10 cellular contexts compared by ENCODE assay signal in the genomic region with DNA sequence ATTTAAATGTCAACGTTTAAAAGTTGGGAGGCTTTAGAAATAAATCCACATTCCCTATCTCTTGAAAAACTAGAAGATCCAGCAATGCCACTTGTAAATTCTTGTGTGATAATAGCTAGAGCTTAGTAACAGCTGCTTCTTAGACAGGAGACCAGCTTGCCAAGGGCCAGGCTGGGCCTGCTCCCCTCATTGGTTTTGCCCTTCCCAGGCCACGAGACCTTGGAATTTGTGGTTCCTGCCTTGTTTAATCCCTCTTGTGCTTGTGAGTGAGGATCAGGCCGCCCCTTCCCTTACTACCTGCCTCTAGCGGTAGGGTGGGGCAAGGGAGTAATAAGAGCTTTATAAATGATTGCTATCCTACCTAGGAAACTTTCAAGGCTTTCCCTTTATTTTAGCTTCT.
DNase-seq lines count a peak whose midpoint lies in the region; FAIRE-seq and TF ChIP-seq lines count a peak whose summit lies in the region.
"Had no signal": no experiment of that assay in that cellular context is flagged by ENCODE, and none has a peak within 500 bp of the region (broad histone marks: within the 10 kb centered on the region; RNA-seq: fewer than 3 reads in every experiment).

No MANE protein-coding gene starts in this region.

- H3K4me1 ChIP-seq in endothelial cell of umbilical vein (ENCODE audit: control insufficient read depth, extremely low read depth, insufficient read depth, low read length) (no peaks in the 10 kb centered on the region), mucosa of rectum (ENCODE audit: control insufficient read depth in 2 of 2, insufficient read depth in 2 of 2, low read length in 2 of 2) (peaks cover 6 to 7% of the 10 kb centered on the region in 2 donors)

- no peaks in the 10 kb centered on the region for H3K79me2 ChIP-seq in endothelial cell of umbilical vein (ENCODE audit: control insufficient read depth, insufficient read depth, low read length)

- H3K27ac ChIP-seq in endothelial cell of umbilical vein (ENCODE audit: insufficient read depth, low read depth, low read length) (no peak overlapping the region), mucosa of rectum (ENCODE audit: low read depth in 2 of 2, low read length in 2 of 2) (peak overlapping the region; percentile 32 to 48)

- dilution Hi-C loops in endothelial cell of umbilical vein (cut with MboI; ENCODE audit: extremely low pct_ligation_motif_present, low sequenced_read_pairs) = no loop called here

- no peak for FAIRE-seq in endothelial cell of umbilical vein (lab: Jason Lieb, UNC)

- H3K9me1 ChIP-seq in endothelial cell of umbilical vein (replicated peaks; ENCODE audit: control insufficient read depth, extremely low read depth, insufficient read depth, low read length) = no peaks in the 10 kb centered on the region

- no peak overlapping the region for H3K4me2 ChIP-seq in endothelial cell of umbilical vein (ENCODE audit: insufficient read depth, low read length)

- CTCF ChIA-PET in endothelial cell of umbilical vein (lab: Charles Lee) = interaction anchor here (0.8 to 2.9 kb wide), 6 partner anchors 10 to 867 kb away, joined by 3 to 12 read pairs (median 5); no protein-coding TSS in a partner anchor
- CTCF ChIA-PET in activated CD4-positive, alpha-beta T cell treated with anti-CD3 and anti-CD28 coated beads, Interleukin-2, amount 10 ng/mL, durations not matched to agents 7 days and 5 days (lab: Charles Lee) = interaction anchor here (1.2 kb wide), 1 partner anchor 26 kb away, joined by 3 read pairs; no protein-coding TSS in a partner anchor

- TF ChIP-seq CTCF in endothelial cell of umbilical vein (IDR thresholded peaks at IDR 0.05; ENCODE audit: extremely low read depth in 1 of 2, insufficient read depth in 1 of 2, low read depth in 1 of 2, low read length in 2 of 2) = peak in 1 of 2 donors; percentile 11

- H3K27me3 Mint-ChIP-seq in activated CD4-positive, alpha-beta T cell treated with anti-CD3 and anti-CD28 coated beads, Interleukin-2, amount 10 ng/mL, durations not matched to agents 7 days and 5 days = no peaks in the 10 kb centered on the region

- peak overlapping the region; percentile 3 for H2AFZ ChIP-seq in endothelial cell of umbilical vein (ENCODE audit: low read depth, low read length)

- DNase-seq in NCI-H226 (peak; percentile 55), endothelial cell of umbilical vein (ENCODE audit: low read depth, low spot score) (no peak), ureter (ENCODE audit: low spot score) (peak; percentile 66), T-helper 9 cell (no peak), glomerular visceral epithelial cell (ENCODE audit: extremely low spot score) (no peak)
- no peak for DNase-seq in activated CD4-positive, alpha-beta T cell treated with anti-CD3 and anti-CD28 coated beads, Interleukin-2, amount 10 ng/mL, durations not matched to agents 7 days and 5 days
- DNase-seq: activated T-cell treated with anti-CD3 and anti-CD28 coated beads, Interleukin-2, amount 50 U/mL, for 48 hours had no signal

- H3K36me3 Mint-ChIP-seq in activated CD4-positive, alpha-beta T cell treated with anti-CD3 and anti-CD28 coated beads, Interleukin-2, amount 10 ng/mL, durations not matched to agents 7 days and 5 days (ENCODE audit: low read depth) = peaks cover 29% of the 10 kb centered on the region

- H3K27ac Mint-ChIP-seq in activated CD4-positive, alpha-beta T cell treated with anti-CD3 and anti-CD28 coated beads, Interleukin-2, amount 10 ng/mL, durations not matched to agents 7 days and 5 days = no peak overlapping the region
- H3K27ac Mint-ChIP-seq: T-helper 2 cell treated with Interferon-gamma antibody and Interleukin-4, amounts not matched to agents 5 μg/mL and 100 μg/mL, for 36 hours had no signal

- POLR2A ChIA-PET in endothelial cell of umbilical vein (lab: Charles Lee) = no interaction called here
- POLR2A ChIA-PET in activated CD4-positive, alpha-beta T cell treated with anti-CD3 and anti-CD28 coated beads, Interleukin-2, amount 10 ng/mL, durations not matched to agents 7 days and 5 days (lab: Charles Lee) = interaction anchor here (0.7 kb wide), 1 partner anchor 41 kb away, joined by 3 read pairs; no protein-coding TSS in a partner anchor

- H4K20me1 ChIP-seq in endothelial cell of umbilical vein (replicated peaks; ENCODE audit: control insufficient read depth, extremely low read depth, insufficient read depth, low read length) = no peaks in the 10 kb centered on the region

- H3K36me3 ChIP-seq in endothelial cell of umbilical vein (ENCODE audit: control insufficient read depth in 2 of 2, extremely low read depth in 1 of 2, insufficient read depth in 2 of 2, low read length in 2 of 2) (peaks cover 3 to 4% of the 10 kb centered on the region in 2 experiments), mucosa of rectum (ENCODE audit: control insufficient read depth in 2 of 2, insufficient read depth in 2 of 2, low read length in 2 of 2) (peaks cover 4 to 5% of the 10 kb centered on the region in 2 donors)
- H3K36me3 ChIP-seq: colonic mucosa had no signal

- no peaks in the 10 kb centered on the region for H3K9me3 Mint-ChIP-seq in activated CD4-positive, alpha-beta T cell treated with anti-CD3 and anti-CD28 coated beads, Interleukin-2, amount 10 ng/mL, durations not matched to agents 7 days and 5 days
- H3K9me3 Mint-ChIP-seq: T-helper 2 cell treated with Interferon-gamma antibody and Interleukin-4, amounts not matched to agents 5 μg/mL and 100 μg/mL, for 36 hours had no signal

- TF ChIP-seq POLR2A in endothelial cell of umbilical vein (IDR thresholded peaks at IDR 0.05; ENCODE audit: low read depth, low read length) = no peak

- H3K27me3 ChIP-seq in endothelial cell of umbilical vein (ENCODE audit: control insufficient read depth in 2 of 2, insufficient read depth in 2 of 2, low read length in 2 of 2) = no peaks in the 10 kb centered on the region
- H3K27me3 ChIP-seq in mucosa of rectum (ENCODE audit: control insufficient read depth in 2 of 2, insufficient read depth in 2 of 2, low read length in 2 of 2) = no peaks in the 10 kb centered on the region
- H3K27me3 ChIP-seq: colonic mucosa had no signal

- peaks cover 14% of the 10 kb centered on the region for H3K4me1 Mint-ChIP-seq in activated CD4-positive, alpha-beta T cell treated with anti-CD3 and anti-CD28 coated beads, Interleukin-2, amount 10 ng/mL, durations not matched to agents 7 days and 5 days

- no peak overlapping the region for H3K4me3 Mint-ChIP-seq in activated CD4-positive, alpha-beta T cell treated with anti-CD3 and anti-CD28 coated beads, Interleukin-2, amount 10 ng/mL, durations not matched to agents 7 days and 5 days
- H3K4me3 Mint-ChIP-seq: T-helper 2 cell treated with Interferon-gamma antibody and Interleukin-4, amounts not matched to agents 5 μg/mL and 100 μg/mL, for 36 hours had no signal

- no TSS peak for BruUV-seq in endothelial cell of umbilical vein (replicated peaks; lab: Mats Ljungman, UMichigan)

- H3K9ac ChIP-seq in endothelial cell of umbilical vein (replicated peaks; ENCODE audit: extremely low read depth, insufficient read depth, low read length) (no peak overlapping the region), mucosa of rectum (ENCODE audit: low read depth in 1 of 2, low read length in 2 of 2) (peak overlapping the region in 1 of 2 donors; percentile 8)

- intact Hi-C loops in endothelial cell of umbilical vein (cut with micrococcal nuclease) = loop anchor here (5.0 kb wide), 1 partner anchor 146 kb away; no protein-coding TSS in a partner anchor

- H3K4me3 ChIP-seq in endothelial cell of umbilical vein (replicated peaks in 1 of 3; ENCODE audit: insufficient read depth in 1 of 3, low read depth in 1 of 3, low read length in 3 of 3) (no peak overlapping the region), mucosa of rectum (ENCODE audit: low read length in 2 of 2) (no peak overlapping the region)
- H3K4me3 ChIP-seq: colonic mucosa had no signal

- no peaks in the 10 kb centered on the region for H3K9me3 ChIP-seq in endothelial cell of umbilical vein (replicated peaks; ENCODE audit: control insufficient read depth, insufficient read depth, low read length)
- no peaks in the 10 kb centered on the region for H3K9me3 ChIP-seq in mucosa of rectum (ENCODE audit: control insufficient read depth in 2 of 2, low read length in 2 of 2)
- H3K9me3 ChIP-seq: colonic mucosa had no signal

TF ChIP-seq in endothelial cell of umbilical vein, 7 proteins besides CTCF, POLR2A, EP300 and RAD21:
- TF ChIP-seq MYC (IDR thresholded peaks at IDR 0.05; ENCODE audit: low read depth, low read length) (no peak), GATA2 (IDR thresholded peaks at IDR 0.05; ENCODE audit: insufficient read depth, insufficient read length, low read depth, low read length) (no peak), MAX (IDR thresholded peaks at IDR 0.05; ENCODE audit: insufficient read depth, insufficient read length) (no peak), FOS (IDR thresholded peaks at IDR 0.05; ENCODE audit: borderline replicate concordance, insufficient read depth, low read length) (no peak), POLR2AphosphoS5 (IDR thresholded peaks at IDR 0.05; ENCODE audit: insufficient read depth, low read depth, low read length) (no peak), JUN (IDR thresholded peaks at IDR 0.05; ENCODE audit: borderline replicate concordance, insufficient read depth, insufficient read length, low read depth) (no peak), EZH2 (IDR thresholded peaks at IDR 0.05; ENCODE audit: borderline replicate concordance, low read depth, low read length, severe bottlenecking) (no peak)
TF ChIP-seq in endothelial cell of umbilical vein: peak in this region for 0.

Comparison
In these comparisons a context has a peak if more than half of its experiments do, and no peak if none do; other contexts are left out.
1. DNase-seq: peak in NCI-H226 (single experiment) and ureter (single experiment); none in endothelial cell of umbilical vein (single experiment), T-helper 9 cell (single experiment), activated CD4-positive, alpha-beta T cell treated with anti-CD3 and anti-CD28 coated beads, Interleukin-2, amount 10 ng/mL, durations not matched to agents 7 days and 5 days (single experiment) and glomerular visceral epithelial cell (single experiment).